25 cellular contexts compared by ENCODE assay signal in genomic region chr16:2424061-2425007, GRCh38.
"Had no signal": no experiment of that assay in that cellular context is flagged by ENCODE, and none has a peak within 500 bp of the region (broad histone marks: within the 10 kb centered on the region; RNA-seq: fewer than 3 reads in every experiment).

No MANE protein-coding gene starts in this region.

- H3K4me1 ChIP-seq: prostate gland, right atrium auricular region had no signal

- H3K9me3 Mint-ChIP-seq: effector memory CD8-positive, alpha-beta T cell; immature natural killer cell; memory B cell; mesothelial cell of epicardium; naive B cell; nephron progenitor cell; stimulated activated effector memory CD8-positive, alpha-beta T cell treated with anti-CD3 and anti-CD28 coated beads, Interleukin-12 subunit alpha, Interleukin-12 subunit beta, amount 100 ng/mL, for 72 hours had no signal

- DNase-seq: cerebellar nuclear complex; cortex of kidney; effector memory CD8-positive, alpha-beta T cell; erythroblast; esophagus squamous epithelium; foreskin melanocyte; glutamatergic neuron; heart right ventricle; hippocampal formation; immature natural killer cell; mucosa of descending colon; naive B cell; nephron progenitor cell; stimulated activated CD4-positive, alpha-beta T cell treated with anti-CD3 and anti-CD28 coated beads, Interleukin-2, amount 100 ng/mL, for 24 hours; stimulated activated CD4-positive, alpha-beta T cell treated with anti-CD3 and anti-CD28 coated beads, Interleukin-4, amount 100 ng/mL, for 24 hours; stimulated activated naive CD4-positive, alpha-beta T cell treated with Interleukin-2 at 50 U/mL for 16 hours had no signal

- H3K27ac ChIP-seq: esophagus squamous epithelium, heart right ventricle, prostate gland, right atrium auricular region, thoracic aorta, tibial nerve had no signal

- H3K4me3 Mint-ChIP-seq: effector memory CD8-positive, alpha-beta T cell; immature natural killer cell; memory B cell; mesothelial cell of epicardium; nephron progenitor cell; stimulated activated effector memory CD8-positive, alpha-beta T cell treated with anti-CD3 and anti-CD28 coated beads, Interleukin-12 subunit alpha, Interleukin-12 subunit beta, amount 100 ng/mL, for 72 hours had no signal

- H3K36me3 Mint-ChIP-seq: immature natural killer cell; memory B cell; mesothelial cell of epicardium; naive B cell; stimulated activated effector memory CD8-positive, alpha-beta T cell treated with anti-CD3 and anti-CD28 coated beads, Interleukin-12 subunit alpha, Interleukin-12 subunit beta, amount 100 ng/mL, for 72 hours had no signal

- H3K36me3 ChIP-seq: esophagus squamous epithelium, heart right ventricle, prostate gland, right atrium auricular region, thoracic aorta, tibial nerve had no signal

- H3K27me3 Mint-ChIP-seq: effector memory CD8-positive, alpha-beta T cell; memory B cell; naive B cell had no signal

- ATAC-seq: heart right ventricle; mucosa of descending colon; sciatic nerve; stimulated activated effector memory CD8-positive, alpha-beta T cell treated with anti-CD3 and anti-CD28 coated beads, Interleukin-12 subunit alpha, Interleukin-12 subunit beta, amount 100 ng/mL, for 72 hours had no signal

- H3K27me3 ChIP-seq: heart right ventricle, right atrium auricular region, tibial nerve had no signal

- H3K9me3 ChIP-seq: esophagus squamous epithelium, heart right ventricle, mucosa of descending colon, prostate gland, right atrium auricular region, thoracic aorta, tibial nerve had no signal

- H3K27ac Mint-ChIP-seq: effector memory CD8-positive, alpha-beta T cell; immature natural killer cell; memory B cell; mesothelial cell of epicardium; nephron progenitor cell; stimulated activated effector memory CD8-positive, alpha-beta T cell treated with anti-CD3 and anti-CD28 coated beads, Interleukin-12 subunit alpha, Interleukin-12 subunit beta, amount 100 ng/mL, for 72 hours had no signal

- H3K4me3 ChIP-seq: esophagus squamous epithelium, heart right ventricle, lung, mucosa of descending colon, prostate gland, right atrium auricular region, thoracic aorta, tibial nerve had no signal
